ENCODE assay signal across 1 cellular context in genomic region chr10:117137031-117137910, GRCh38.
TF ChIP-seq lines count a peak whose summit lies in the region.

No MANE protein-coding gene starts in this region.

TF ChIP-seq in K562, 482 proteins besides CTCF, POLR2A, EP300 and RAD21:
- TF ChIP-seq ZNF518B (CRISPR knock-in tag; IDR thresholded peaks at IDR 0.05) (no peak), MTA2 (IDR thresholded peaks at IDR 0.05; ENCODE audit: low read depth) (no peak), TFE3 (CRISPR knock-in tag; IDR thresholded peaks at IDR 0.05) (no peak), NEUROD1 (IDR thresholded peaks at IDR 0.05; ENCODE audit: borderline replicate concordance, low read depth, low read length, partially characterized antibody) (no peak), RB1 (IDR thresholded peaks at IDR 0.05; ENCODE audit: low read depth) (no peak), ZNF354B (CRISPR knock-in tag; IDR thresholded peaks at IDR 0.05) (no peak), CTBP1 (IDR thresholded peaks at IDR 0.05; ENCODE audit: borderline replicate concordance) (no peak), SNRNP70 (optimal IDR thresholded peaks at IDR 0.05; ENCODE audit: low read depth, low read length) (no peak), DPF2 (IDR thresholded peaks at IDR 0.05) (no peak), ZNF764 (CRISPR knock-in tag; IDR thresholded peaks at IDR 0.05; ENCODE audit: low read depth) (no peak), ID3 (CRISPR knock-in tag; IDR thresholded peaks at IDR 0.05) (no peak), ID3 (tag; IDR thresholded peaks at IDR 0.05) (no peak), JUNB (CRISPR knock-in tag; conservative IDR thresholded peaks at IDR 0.05) (no peak), ZNF583 (CRISPR knock-in tag; IDR thresholded peaks at IDR 0.05) (no peak), KAT7 (CRISPR knock-in tag; IDR thresholded peaks at IDR 0.05; ENCODE audit: borderline replicate concordance) (no peak), ZNF57 (CRISPR knock-in tag; IDR thresholded peaks at IDR 0.05) (no peak), CGGBP1 (CRISPR knock-in tag; IDR thresholded peaks at IDR 0.05) (no peak), MAZ (CRISPR knock-in tag; conservative IDR thresholded peaks at IDR 0.05 in 1 of 2, IDR thresholded peaks at IDR 0.05 in 1 of 2) (no peak), KLF1 (tag; IDR thresholded peaks at IDR 0.05) (no peak)
